In the genomic region with DNA sequence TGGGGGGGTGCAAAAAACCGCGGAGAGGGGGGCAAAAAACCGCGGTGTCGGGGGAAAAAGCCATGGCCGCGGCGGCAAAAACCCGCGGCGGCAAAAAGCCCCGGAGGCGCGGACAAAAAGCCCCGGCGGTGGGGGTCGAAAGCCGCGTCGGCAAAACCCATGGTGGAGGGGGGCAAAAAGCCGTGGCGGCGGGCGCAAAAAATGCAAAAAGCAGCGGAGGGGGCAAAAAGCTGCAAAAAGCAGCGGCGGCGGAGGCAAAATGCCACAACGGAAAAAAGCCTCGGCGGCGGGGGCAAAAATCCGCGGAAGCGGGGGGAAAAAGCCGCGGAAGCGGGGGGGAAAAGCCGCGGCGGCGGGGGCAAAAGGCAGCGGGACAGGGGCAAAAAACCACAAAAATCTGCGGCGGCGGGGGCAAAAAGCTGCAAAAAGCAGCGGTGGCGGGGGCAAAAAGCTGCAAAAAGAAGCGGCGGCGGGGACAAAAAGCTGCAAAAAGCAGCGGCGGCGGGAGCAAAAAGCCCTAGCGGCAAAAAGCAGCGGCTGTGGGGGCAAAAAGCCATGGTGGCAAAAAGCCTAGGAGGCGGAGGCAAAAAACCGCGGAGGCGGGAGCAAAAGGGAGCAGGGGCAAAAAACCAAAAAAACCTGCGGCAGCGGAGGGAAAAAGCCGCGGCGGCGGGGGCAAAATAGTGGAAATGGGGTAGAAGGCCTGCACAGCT, we compare ENCODE assay signal across 9 cellular contexts.
DNase-seq lines count a peak whose midpoint lies in the region; ATAC-seq and TF ChIP-seq lines count a peak whose summit lies in the region.
"Had no signal": no experiment of that assay in that cellular context is flagged by ENCODE, and none has a peak within 500 bp of the region (broad histone marks: within the 10 kb centered on the region; RNA-seq: fewer than 3 reads in every experiment).

No MANE protein-coding gene starts in this region.

- peaks cover 0 to 17% (median 0%) of the 10 kb centered on the region in 3 donors for H3K4me1 ChIP-seq in esophagus squamous epithelium

- H3K4me1 Mint-ChIP-seq in activated naive CD4-positive, alpha-beta T cell treated with anti-CD3 and anti-CD28 coated beads for 36 hours (ENCODE audit: low read depth): peaks cover 7% of the 10 kb centered on the region

- H3K4me3 Mint-ChIP-seq in activated naive CD4-positive, alpha-beta T cell treated with anti-CD3 and anti-CD28 coated beads for 36 hours: no peak overlapping the region

- no peaks in the 10 kb centered on the region for H3K36me3 ChIP-seq in esophagus squamous epithelium

- peaks cover 39% of the 10 kb centered on the region for H3K27me3 Mint-ChIP-seq in activated naive CD4-positive, alpha-beta T cell treated with anti-CD3 and anti-CD28 coated beads for 36 hours (ENCODE audit: low read depth)

- no peak overlapping the region for H3K27ac Mint-ChIP-seq in activated naive CD4-positive, alpha-beta T cell treated with anti-CD3 and anti-CD28 coated beads for 36 hours

- CTCF ChIA-PET in activated naive CD4-positive, alpha-beta T cell treated with anti-CD3 and anti-CD28 coated beads for 36 hours (lab: Charles Lee): no interaction called here

- H3K27me3 ChIP-seq in esophagus squamous epithelium: peaks cover 0 to 51% (median 14%) of the 10 kb centered on the region in 4 donors

- no peak for ATAC-seq in GM18867 (IDR thresholded peaks at IDR 0.05; ENCODE audit: unreplicated experiment)
- no peak for ATAC-seq in HG03460 (IDR thresholded peaks at IDR 0.05; ENCODE audit: unreplicated experiment)

- no peak for TF ChIP-seq CTCF in esophagus squamous epithelium (IDR thresholded peaks at IDR 0.05)

- DNase-seq in GM03348 (ENCODE audit: low spot score) (peak; percentile 6), NCI-H1105 treated with DMSO at 0.1 percent for 48 hours (lab: John Stamatoyannopoulos, UW) (peak; percentile 59), esophagus squamous epithelium (lab: John Stamatoyannopoulos, UW) (no peak), retina (peak; percentile 1), NCI-H2081 (lab: John Stamatoyannopoulos, UW) (no peak)
- DNase-seq in activated naive CD4-positive, alpha-beta T cell treated with anti-CD3 and anti-CD28 coated beads for 36 hours: no peak
- DNase-seq: activated naive CD4-positive, alpha-beta T cell treated with Interleukin-2 at 50 U/mL for 16 hours had no signal

- no peaks in the 10 kb centered on the region for H3K9me3 ChIP-seq in esophagus squamous epithelium

- H3K27ac ChIP-seq in esophagus squamous epithelium: no peak overlapping the region

- WGBS in esophagus squamous epithelium, 2 donors: 12 to 32% methylated on average over 63 to 66 of the region's 66 CpGs

- peaks cover 5% of the 10 kb centered on the region for H3K36me3 Mint-ChIP-seq in activated naive CD4-positive, alpha-beta T cell treated with anti-CD3 and anti-CD28 coated beads for 36 hours (ENCODE audit: low read depth)

- no peak for TF ChIP-seq POLR2A in esophagus squamous epithelium (IDR thresholded peaks at IDR 0.05)

- H3K9me3 Mint-ChIP-seq in activated naive CD4-positive, alpha-beta T cell treated with anti-CD3 and anti-CD28 coated beads for 36 hours: peaks cover 13% of the 10 kb centered on the region

- H3K4me3 ChIP-seq in esophagus squamous epithelium: peak overlapping the region; percentile 30 to 53 (median 48)

- intact Hi-C loops in esophagus squamous epithelium (cut with DNase I): no loop called here
- intact Hi-C loops in activated naive CD4-positive, alpha-beta T cell treated with anti-CD3 and anti-CD28 coated beads for 36 hours (cut with micrococcal nuclease): no loop called here

Comparison
In these comparisons a context has a peak if more than half of its experiments do, and no peak if none do; other contexts are left out.
1. DNase-seq: peak in GM03348 (single experiment), NCI-H1105 treated with DMSO at 0.1 percent for 48 hours (single experiment) and retina (single experiment); none in esophagus squamous epithelium (single experiment), NCI-H2081 (0 of 2) and activated naive CD4-positive, alpha-beta T cell treated with anti-CD3 and anti-CD28 coated beads for 36 hours (single experiment).